In genomic region chr17:79857095-79857494, GRCh38 we compare ENCODE assay signal across 24 cellular contexts. TPM values are rescaled to one million over a fixed set of nuclear protein-coding genes. Genes with fewer than 3 reads are reported as not detected.
DNase-seq lines count a peak whose midpoint lies in the region; ATAC-seq and TF ChIP-seq lines count a peak whose summit lies in the region.
"Had no signal": no experiment of that assay in that cellular context is flagged by ENCODE, and none has a peak within 500 bp of the region (broad histone marks: within the 10 kb centered on the region; RNA-seq: fewer than 3 reads in every experiment).

No MANE protein-coding gene starts in this region.

- H3K4me1 ChIP-seq in SK-N-SH (ENCODE audit: control insufficient read depth in 1 of 2, insufficient read depth in 2 of 2, low read depth in 1 of 2, low read length in 1 of 2) (peaks cover 0 to 3% of the 10 kb centered on the region in 2 experiments; a peak in 1 of 4 replicates), neuronal stem cell (ENCODE audit: control insufficient read depth in 2 of 2, insufficient read depth in 1 of 2, low read depth in 1 of 2, low read length in 2 of 2) (peaks cover 11 to 12% of the 10 kb centered on the region in 2 donors)
- H3K4me1 ChIP-seq: BE2C had no signal

- intact Hi-C loops in activated T-helper 1 cell treated with anti-CD3 and anti-CD28 coated beads, Interleukin-12 subunit alpha, Interleukin-12 subunit beta, Interleukin-2, Interleukin-4 antibody, amounts not matched to agents 30 ng/mL and 10 ng/mL and 1 ng/mL, durations not matched to agents 14 hours and 24 hours and 36 hours (cut with micrococcal nuclease) = no loop called here
- intact Hi-C loops in CD14-positive monocyte (cut with micrococcal nuclease) = no loop called here
- intact Hi-C loops in left cardiac atrium (cut with DNase I) = no loop called here

- WGBS in SK-N-SH (ENCODE audit: low lambda C conversion rate) = 75% methylated on average over 8 of the region's 8 CpGs
- no CpG with 5 or more reads among the region's 8 CpGs for WGBS in neuronal stem cell (ENCODE audit: extremely low coverage in 2 of 2, insufficient read length in 2 of 2, insufficient replicate concordance in 1 of 2), 2 donors

- H3K23ac ChIP-seq in neuronal stem cell (ENCODE audit: low read depth, low read length, poor library complexity) = no peak overlapping the region

- H3K36me3 Mint-ChIP-seq in activated T-helper 1 cell treated with anti-CD3 and anti-CD28 coated beads, Interleukin-12 subunit alpha, Interleukin-12 subunit beta, Interleukin-2, Interleukin-4 antibody, amounts not matched to agents 30 ng/mL and 10 ng/mL and 1 ng/mL, durations not matched to agents 14 hours and 24 hours and 36 hours (ENCODE audit: low read depth) = no peaks in the 10 kb centered on the region
- no peaks in the 10 kb centered on the region for H3K36me3 Mint-ChIP-seq in CD14-positive monocyte
- H3K36me3 Mint-ChIP-seq: CD4-positive, CD25-positive, alpha-beta regulatory T cell; CD8-positive, alpha-beta T cell had no signal

- no peaks in the 10 kb centered on the region for H3K9me3 ChIP-seq in SK-N-SH
- H3K9me3 ChIP-seq in neuronal stem cell (replicated peaks in 1 of 2; ENCODE audit: control insufficient read depth in 2 of 2, insufficient read depth in 1 of 2, low read depth in 1 of 2, low read length in 2 of 2) = no peaks in the 10 kb centered on the region
- H3K9me3 ChIP-seq: A549; BE2C; BLaER1 treated with 17β-estradiol and CSF1 and Interleukin-3, amounts not matched to agents 10 nM and 100 nM had no signal

- H3K9me3 Mint-ChIP-seq in activated T-helper 1 cell treated with anti-CD3 and anti-CD28 coated beads, Interleukin-12 subunit alpha, Interleukin-12 subunit beta, Interleukin-2, Interleukin-4 antibody, amounts not matched to agents 30 ng/mL and 10 ng/mL and 1 ng/mL, durations not matched to agents 14 hours and 24 hours and 36 hours = no peaks in the 10 kb centered on the region
- peaks cover 0 to 2% (median 0%) of the 10 kb centered on the region in 7 donors for H3K9me3 Mint-ChIP-seq in CD14-positive monocyte
- H3K9me3 Mint-ChIP-seq: CD8-positive, alpha-beta T cell had no signal

- ATAC-seq in SK-N-SH treated with all-trans-retinoic acid at 6 μM for 48 hours (no peak), left cardiac atrium (no peak)
- ATAC-seq: A549; CD8-positive, alpha-beta T cell; GM12878 had no signal

- no peaks in the 10 kb centered on the region for H3K79me1 ChIP-seq in neuronal stem cell (ENCODE audit: low read depth, low read length)

- no peaks in the 10 kb centered on the region for H3K36me3 ChIP-seq in SK-N-SH (replicated peaks in 1 of 2; ENCODE audit: control insufficient read depth in 1 of 2, insufficient read depth in 2 of 2, low read length in 1 of 2)
- H3K36me3 ChIP-seq in neuronal stem cell (replicated peaks in 1 of 2; ENCODE audit: control insufficient read depth in 2 of 2, insufficient read depth in 2 of 2, low read length in 2 of 2) = no peaks in the 10 kb centered on the region
- H3K36me3 ChIP-seq: BE2C; BLaER1 treated with 17β-estradiol and CSF1 and Interleukin-3, amounts not matched to agents 10 nM and 100 nM had no signal

- no peak for TF ChIP-seq EP300 in SK-N-SH (IDR thresholded peaks at IDR 0.05; ENCODE audit: borderline replicate concordance in 1 of 2, low read depth in 1 of 2, low read length in 1 of 2)

- no peaks in the 10 kb centered on the region for H3K79me2 ChIP-seq in SK-N-SH (ENCODE audit: insufficient read depth)

- no peak overlapping the region for H2BK5ac ChIP-seq in neuronal stem cell (ENCODE audit: low read length)

- CTCF ChIA-PET in SK-N-SH (lab: Yijun Ruan, JAX) = interaction anchor here (1.2 to 4.6 kb wide), 4 partner anchors 13 to 63 kb away, joined by 3 to 42 read pairs (median 8); partner anchors contain the start of gene CBX4

- H3K14ac ChIP-seq in neuronal stem cell (ENCODE audit: low read length) = peak overlapping the region; percentile 6

- TF ChIP-seq CTCF in SK-N-SH (IDR thresholded peaks at IDR 0.05) = no peak
- TF ChIP-seq CTCF in 22Rv1 (IDR thresholded peaks at IDR 0.05) = no peak
- no peak for TF ChIP-seq CTCF in CD14-positive monocyte (IDR thresholded peaks at IDR 0.05)

- H3K4me3 ChIP-seq in SK-N-SH (ENCODE audit: low read depth in 2 of 2, low read length in 1 of 2) (no peak overlapping the region), neuronal stem cell (ENCODE audit: low read length in 2 of 2) (no peak overlapping the region)
- H3K4me3 ChIP-seq: A549; BLaER1 treated with 17β-estradiol and CSF1 and Interleukin-3, amounts not matched to agents 10 nM and 100 nM; GM12878; GM23248 had no signal

- no peak overlapping the region for H2AK5ac ChIP-seq in neuronal stem cell (ENCODE audit: low read depth, low read length)

- no peaks in the 10 kb centered on the region for H3F3A ChIP-seq in SK-N-SH (replicated peaks; ENCODE audit: insufficient read depth)

- H3K27me3 ChIP-seq in SK-N-SH (ENCODE audit: insufficient read depth) = peaks cover 22% of the 10 kb centered on the region
- H3K27me3 ChIP-seq in neuronal stem cell (ENCODE audit: control insufficient read depth in 3 of 3, insufficient read depth in 3 of 3, low read depth in 1 of 3, low read length in 3 of 3) = peaks cover 0 to 18% (median 0%) of the 10 kb centered on the region in 3 experiments
- H3K27me3 ChIP-seq: BE2C had no signal

- H3K4me3 Mint-ChIP-seq in activated T-helper 1 cell treated with anti-CD3 and anti-CD28 coated beads, Interleukin-12 subunit alpha, Interleukin-12 subunit beta, Interleukin-2, Interleukin-4 antibody, amounts not matched to agents 30 ng/mL and 10 ng/mL and 1 ng/mL, durations not matched to agents 14 hours and 24 hours and 36 hours = no peak overlapping the region
- peak overlapping the region in 1 of 2 donors; percentile 26 for H3K4me3 Mint-ChIP-seq in CD14-positive monocyte
- H3K4me3 Mint-ChIP-seq: CD4-positive, CD25-positive, alpha-beta regulatory T cell; CD8-positive, alpha-beta T cell had no signal

- no peak overlapping the region for H2BK15ac ChIP-seq in neuronal stem cell (ENCODE audit: low read length)

- no peaks in the 10 kb centered on the region for H3K9me2 ChIP-seq in SK-N-SH

- no peaks in the 10 kb centered on the region for H4K20me1 ChIP-seq in SK-N-SH (ENCODE audit: insufficient read depth)

- H4K91ac ChIP-seq in neuronal stem cell (ENCODE audit: low read depth, low read length, poor library complexity) = no peak overlapping the region

- no peak overlapping the region for H3K4me2 ChIP-seq in SK-N-SH
- H3K4me2 ChIP-seq in neuronal stem cell (ENCODE audit: insufficient read depth, low read length, poor library complexity, severe bottlenecking) = no peak overlapping the region
- H3K4me2 ChIP-seq: A549; BLaER1 treated with 17β-estradiol and CSF1 and Interleukin-3, amounts not matched to agents 10 nM and 100 nM had no signal

- peaks cover 5% of the 10 kb centered on the region for H3K27me3 Mint-ChIP-seq in activated T-helper 1 cell treated with anti-CD3 and anti-CD28 coated beads, Interleukin-12 subunit alpha, Interleukin-12 subunit beta, Interleukin-2, Interleukin-4 antibody, amounts not matched to agents 30 ng/mL and 10 ng/mL and 1 ng/mL, durations not matched to agents 14 hours and 24 hours and 36 hours (ENCODE audit: insufficient read depth)
- H3K27me3 Mint-ChIP-seq in CD14-positive monocyte (ENCODE audit: low read depth in 3 of 3) = peaks cover 6 to 17% (median 14%) of the 10 kb centered on the region in 3 donors

- no peak for TF ChIP-seq RAD21 in SK-N-SH (IDR thresholded peaks at IDR 0.05; ENCODE audit: low read length)

- no peak overlapping the region for H2BK120ac ChIP-seq in neuronal stem cell (ENCODE audit: low read depth, low read length)

- H3K9ac ChIP-seq in SK-N-SH (no peak overlapping the region), neuronal stem cell (ENCODE audit: low read depth, low read length, poor library complexity) (no peak overlapping the region)
- H3K9ac ChIP-seq: BLaER1 treated with 17β-estradiol and CSF1 and Interleukin-3, amounts not matched to agents 10 nM and 100 nM; GM23248 had no signal

- H4K8ac ChIP-seq in neuronal stem cell (ENCODE audit: low read depth, low read length) = no peak overlapping the region

- H3K18ac ChIP-seq in neuronal stem cell (ENCODE audit: low read length) = no peak overlapping the region

- H2AFZ ChIP-seq in SK-N-SH (ENCODE audit: low read depth) = no peak overlapping the region
- H2AFZ ChIP-seq in neuronal stem cell (ENCODE audit: low read length) = no peak overlapping the region
- H2AFZ ChIP-seq: GM23248 had no signal

- H3K4ac ChIP-seq in neuronal stem cell (ENCODE audit: low read length) = no peak overlapping the region

- DNase-seq in SK-N-SH (peak; percentile 21), neuronal stem cell (ENCODE audit: low spot score) (no peak), CD14-positive monocyte (ENCODE audit: low spot score) (no peak), NCI-H82 (lab: John Stamatoyannopoulos, UW) (no peak), left cardiac atrium (no peak)
- DNase-seq in activated T-helper 1 cell treated with anti-CD3 and anti-CD28 coated beads, Interleukin-12 subunit alpha, Interleukin-12 subunit beta, Interleukin-2, Interleukin-4 antibody, amounts not matched to agents 30 ng/mL and 10 ng/mL and 1 ng/mL, durations not matched to agents 14 hours and 24 hours and 36 hours (ENCODE audit: low spot score) = no peak
- DNase-seq: 8988T; ACHN; AML-193; BE2C; CD4-positive, CD25-positive, alpha-beta regulatory T cell; CD8-positive, alpha-beta T cell; DMS 273 treated with DMSO at 0.1 percent for 48 hours; DMS79; EL; GDM1; GM23248; H7; HCEC 1CT had no signal

- POLR2A ChIA-PET in SK-N-SH (lab: Yijun Ruan, JAX) = no interaction called here

- peaks cover 6% of the 10 kb centered on the region for H3K4me1 Mint-ChIP-seq in activated T-helper 1 cell treated with anti-CD3 and anti-CD28 coated beads, Interleukin-12 subunit alpha, Interleukin-12 subunit beta, Interleukin-2, Interleukin-4 antibody, amounts not matched to agents 30 ng/mL and 10 ng/mL and 1 ng/mL, durations not matched to agents 14 hours and 24 hours and 36 hours (ENCODE audit: low read depth)
- peaks cover 7% of the 10 kb centered on the region for H3K4me1 Mint-ChIP-seq in CD14-positive monocyte

- H3K27ac ChIP-seq in SK-N-SH (ENCODE audit: low read depth in 2 of 2, low read length in 1 of 2) (no peak overlapping the region), 22Rv1 (peak overlapping the region; percentile 35; the same call in 1 of the 2 replicates), neuronal stem cell (replicated peaks; ENCODE audit: low read length) (no peak overlapping the region)
- H3K27ac ChIP-seq: A549; BLaER1 treated with 17β-estradiol and CSF1 and Interleukin-3, amounts not matched to agents 10 nM and 100 nM; GM23248 had no signal

- H3K27ac Mint-ChIP-seq in activated T-helper 1 cell treated with anti-CD3 and anti-CD28 coated beads, Interleukin-12 subunit alpha, Interleukin-12 subunit beta, Interleukin-2, Interleukin-4 antibody, amounts not matched to agents 30 ng/mL and 10 ng/mL and 1 ng/mL, durations not matched to agents 14 hours and 24 hours and 36 hours = peak overlapping the region; percentile 16
- no peak overlapping the region for H3K27ac Mint-ChIP-seq in CD14-positive monocyte
- H3K27ac Mint-ChIP-seq: CD4-positive, CD25-positive, alpha-beta regulatory T cell; CD8-positive, alpha-beta T cell had no signal

- H2BK12ac ChIP-seq in neuronal stem cell (ENCODE audit: low read length) = no peak overlapping the region

RNA-seq across cellular contexts. Expression of gene CBX4, which starts 17.9 kb away (rescaled TPM):
- 16.6 and 21.9 TPM in 2 replicates for polyA plus RNA-seq in SK-N-SH (2012; rRNA removed)
- polyA plus RNA-seq in SK-N-SH (2012; cell fraction: cytosol; rRNA removed) = 11.0 and 13.2 TPM in 2 replicates
- 23.6 and 29.2 TPM in 2 replicates for polyA plus RNA-seq in SK-N-SH (2012; cell fraction: nucleus; rRNA removed)
- total RNA-seq in activated T-helper 1 cell treated with anti-CD3 and anti-CD28 coated beads, Interleukin-12 subunit alpha, Interleukin-12 subunit beta, Interleukin-2, Interleukin-4 antibody, amounts not matched to agents 30 ng/mL and 10 ng/mL and 1 ng/mL, durations not matched to agents 14 hours and 24 hours and 36 hours = 22.4 and 23.8 TPM in 2 replicates
- 10.0 TPM for polyA plus RNA-seq in neuronal stem cell (2013, experiment 1 of 2)
- polyA plus RNA-seq in neuronal stem cell (2013, experiment 2 of 2) = 10.0 TPM
- polyA plus RNA-seq in CD14-positive monocyte = 1 to 10 TPM; 1.4 to 3.6 TPM
- total RNA-seq in left cardiac atrium = 10 to 100 TPM; 17.9 to 24.2 TPM
